In genomic region chr14:96091149-96091693, GRCh38 we compare ENCODE assay signal across 12 cellular contexts. TPM values are rescaled to one million over a fixed set of nuclear protein-coding genes. Genes with fewer than 3 reads are reported as not detected.
A peak's percentile ranks its signal among the peaks of the same experiment; 100 is the strongest.
DNase-seq lines count a peak whose midpoint lies in the region; ATAC-seq and TF ChIP-seq lines count a peak whose summit lies in the region.
"Had no signal": no experiment of that assay in that cellular context is flagged by ENCODE, and none has a peak within 500 bp of the region (broad histone marks: within the 10 kb centered on the region; RNA-seq: fewer than 3 reads in every experiment).

No MANE protein-coding gene starts in this region.

- ATAC-seq in HG02870 (IDR thresholded peaks at IDR 0.05; ENCODE audit: unreplicated experiment) = no peak
- ATAC-seq in GM18505 (IDR thresholded peaks at IDR 0.05; ENCODE audit: unreplicated experiment) = no peak

- H2AFZ ChIP-seq in neural cell (ENCODE audit: low read depth, low read length) = no peak overlapping the region

- no peaks in the 10 kb centered on the region for H3K9me3 ChIP-seq in neural cell (ENCODE audit: low read length)

- H3K27me3 Mint-ChIP-seq in HFFc6 (ENCODE audit: insufficient read depth) = peaks cover 6% of the 10 kb centered on the region
- no peaks in the 10 kb centered on the region for H3K27me3 Mint-ChIP-seq in brain

- no peak for TF ChIP-seq EP300 in neural cell (conservative IDR thresholded peaks at IDR 0.05; ENCODE audit: poor library complexity, severe bottlenecking)

- no peak for TF ChIP-seq RAD21 in neural cell (conservative IDR thresholded peaks at IDR 0.05)

- H3K36me3 Mint-ChIP-seq in HFFc6 (ENCODE audit: low read depth) (peaks cover 34% of the 10 kb centered on the region), brain (peaks cover 31% of the 10 kb centered on the region)

- DNase-seq in DMS153 (lab: John Stamatoyannopoulos, UW) (peak; percentile 15), DMS153 treated with DMSO at 0.1 percent for 48 hours (lab: John Stamatoyannopoulos, UW; ENCODE audit: unreplicated experiment) (no peak), HFFc6 (no peak)
- no peak for DNase-seq in activated CD8-positive, alpha-beta memory T cell treated with anti-CD3 and anti-CD28 coated beads, Interleukin-2, amount 50 U/mL, for 4 hours
- DNase-seq: 8988T; activated T-cell treated with anti-CD3 and anti-CD28 coated beads, Interleukin-2, amount 50 U/mL, for 1 hour; cortex of kidney; stimulated activated CD4-positive, alpha-beta T cell treated with anti-CD3 and anti-CD28 coated beads, Interleukin-2, amount 100 ng/mL, for 48 hours had no signal

- H3K79me2 ChIP-seq in neural cell (replicated peaks; ENCODE audit: insufficient read depth, low read length) = no peaks in the 10 kb centered on the region

- no peaks in the 10 kb centered on the region for H4K20me1 ChIP-seq in neural cell (ENCODE audit: insufficient read depth)

- no peaks in the 10 kb centered on the region for H3K9me2 ChIP-seq in neural cell (ENCODE audit: insufficient read depth, low read length)

- H3K9ac ChIP-seq in neural cell (ENCODE audit: low read length) = no peak overlapping the region

- no peak overlapping the region for H3K4me2 ChIP-seq in neural cell (ENCODE audit: low read length)

- TF ChIP-seq POLR2A in GM18505 (IDR thresholded peaks at IDR 0.05; ENCODE audit: borderline replicate concordance, extremely low read depth, insufficient read depth, insufficient read length) = no peak

- no peaks in the 10 kb centered on the region for H3K27me3 ChIP-seq in neural cell (ENCODE audit: insufficient read depth, low read depth, low read length)

- peak overlapping the region; percentile 12 for H3K27ac ChIP-seq in neural cell (ENCODE audit: low read length)

- H3K4me3 Mint-ChIP-seq in HFFc6 (peak overlapping the region; percentile 65), brain (peak overlapping the region in 4 of 5 experiments; percentile 27 to 56 (median 42))

- H3K4me1 Mint-ChIP-seq in HFFc6 (ENCODE audit: low read depth) (peaks cover 83% of the 10 kb centered on the region), brain (peaks cover 69% of the 10 kb centered on the region)

- no peak overlapping the region for H3K4me3 ChIP-seq in neural cell (ENCODE audit: low read length)

- H3K9me3 Mint-ChIP-seq in HFFc6 = no peaks in the 10 kb centered on the region
- H3K9me3 Mint-ChIP-seq in brain = no peaks in the 10 kb centered on the region

- peak; percentile 20; the same call in 1 of the 2 replicates for TF ChIP-seq CTCF in HFFc6 (IDR thresholded peaks at IDR 0.05)
- no peak for TF ChIP-seq CTCF in brain (conservative IDR thresholded peaks at IDR 0.05)
- no peak for TF ChIP-seq CTCF in neural cell (IDR thresholded peaks at IDR 0.05; ENCODE audit: poor library complexity, severe bottlenecking)

- H3K36me3 ChIP-seq in neural cell (ENCODE audit: insufficient read depth, low read length) = no peaks in the 10 kb centered on the region

- H3K27ac Mint-ChIP-seq in HFFc6 (peak overlapping the region; percentile 89), brain (peak overlapping the region; percentile 80 to 98 (median 88))

- H3F3A ChIP-seq in neural cell (ENCODE audit: insufficient read depth, low read length, poor library complexity, severe bottlenecking) = no peaks in the 10 kb centered on the region

TF ChIP-seq in neural cell, 6 proteins besides CTCF, POLR2A, EP300 and RAD21:
- TF ChIP-seq SMC3 (conservative IDR thresholded peaks at IDR 0.05; ENCODE audit: poor library complexity) (no peak), EZH2 (IDR thresholded peaks at IDR 0.05; ENCODE audit: borderline replicate concordance, insufficient read depth, low read length, poor library complexity, severe bottlenecking) (no peak), TAF1 (IDR thresholded peaks at IDR 0.05; ENCODE audit: low read depth) (no peak), MXI1 (conservative IDR thresholded peaks at IDR 0.05; ENCODE audit: poor library complexity, severe bottlenecking) (no peak)
- TF ChIP-seq, protein P1, sequence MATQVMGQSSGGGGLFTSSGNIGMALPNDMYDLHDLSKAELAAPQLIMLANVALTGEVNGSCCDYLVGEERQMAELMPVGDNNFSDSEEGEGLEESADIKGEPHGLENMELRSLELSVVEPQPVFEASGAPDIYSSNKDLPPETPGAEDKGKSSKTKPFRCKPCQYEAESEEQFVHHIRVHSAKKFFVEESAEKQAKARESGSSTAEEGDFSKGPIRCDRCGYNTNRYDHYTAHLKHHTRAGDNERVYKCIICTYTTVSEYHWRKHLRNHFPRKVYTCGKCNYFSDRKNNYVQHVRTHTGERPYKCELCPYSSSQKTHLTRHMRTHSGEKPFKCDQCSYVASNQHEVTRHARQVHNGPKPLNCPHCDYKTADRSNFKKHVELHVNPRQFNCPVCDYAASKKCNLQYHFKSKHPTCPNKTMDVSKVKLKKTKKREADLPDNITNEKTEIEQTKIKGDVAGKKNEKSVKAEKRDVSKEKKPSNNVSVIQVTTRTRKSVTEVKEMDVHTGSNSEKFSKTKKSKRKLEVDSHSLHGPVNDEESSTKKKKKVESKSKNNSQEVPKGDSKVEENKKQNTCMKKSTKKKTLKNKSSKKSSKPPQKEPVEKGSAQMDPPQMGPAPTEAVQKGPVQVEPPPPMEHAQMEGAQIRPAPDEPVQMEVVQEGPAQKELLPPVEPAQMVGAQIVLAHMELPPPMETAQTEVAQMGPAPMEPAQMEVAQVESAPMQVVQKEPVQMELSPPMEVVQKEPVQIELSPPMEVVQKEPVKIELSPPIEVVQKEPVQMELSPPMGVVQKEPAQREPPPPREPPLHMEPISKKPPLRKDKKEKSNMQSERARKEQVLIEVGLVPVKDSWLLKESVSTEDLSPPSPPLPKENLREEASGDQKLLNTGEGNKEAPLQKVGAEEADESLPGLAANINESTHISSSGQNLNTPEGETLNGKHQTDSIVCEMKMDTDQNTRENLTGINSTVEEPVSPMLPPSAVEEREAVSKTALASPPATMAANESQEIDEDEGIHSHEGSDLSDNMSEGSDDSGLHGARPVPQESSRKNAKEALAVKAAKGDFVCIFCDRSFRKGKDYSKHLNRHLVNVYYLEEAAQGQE (IDR thresholded peaks at IDR 0.05; ENCODE audit: borderline replicate concordance) = no peak

RNA-seq across cellular contexts. Expression of gene C14orf132, which starts 52.1 kb away (rescaled TPM):
- total RNA-seq in HFFc6 (2021; fragmentation: NEBNext Ultra II Directional; extraction: Animal tissue kit (Norgen Biotek cat#: 25700)) = 10 to 100 TPM; 21.5 to 33.1 (median 27.1) TPM
- polyA plus RNA-seq in brain (ENCODE audit: insufficient read depth, low read depth, low replicate concordance) (69.2 TPM), neural cell (50.1 and 62.0 TPM in 2 replicates)
- 114 and 120 TPM in 2 replicates for polyA minus RNA-seq in neural cell
